23 cellular contexts compared by ENCODE assay signal in genomic region chrX:97322401-97322800, GRCh38.
"Had no signal": no experiment of that assay in that cellular context is flagged by ENCODE, and none has a peak within 500 bp of the region (broad histone marks: within the 10 kb centered on the region; RNA-seq: fewer than 3 reads in every experiment).

No MANE protein-coding gene starts in this region.

- H3K9me3 ChIP-seq: prostate gland, tibial artery had no signal

- H3K27me3 ChIP-seq: hepatocyte, tibial artery had no signal

- H3K9me3 Mint-ChIP-seq: activated CD4-positive, alpha-beta T cell treated with anti-CD3 and anti-CD28 coated beads, Interleukin-2, amount 10 ng/mL, durations not matched to agents 7 days and 5 days; activated CD8-positive, alpha-beta T cell treated with anti-CD3 and anti-CD28 coated beads for 36 hours; immature natural killer cell; memory B cell; natural killer cell treated with Interleukin-12 subunit alpha and Interleukin-12 subunit beta and Interleukin-15 and Interleukin-18, amount 100 ng/mL, for 72 hours; stimulated activated naive CD8-positive, alpha-beta T cell treated with anti-CD3 and anti-CD28 coated beads, Interleukin-15, Interleukin-2, amounts not matched to agents 100 ng/mL and 50 ng/mL, for 24 hours; T-cell; T-helper 2 cell treated with Interferon-gamma antibody and Interleukin-4, amounts not matched to agents 5 μg/mL and 100 μg/mL, for 36 hours had no signal

- H3K79me2 ChIP-seq: hepatocyte had no signal

- ATAC-seq: activated CD8-positive, alpha-beta memory T cell treated with anti-CD3 and anti-CD28 coated beads, Interleukin-2, amount 10 ng/mL, durations not matched to agents 7 days and 5 days; activated CD8-positive, alpha-beta T cell treated with anti-CD3 and anti-CD28 coated beads for 36 hours; left ventricle myocardium superior; natural killer cell treated with Interleukin-12 subunit alpha and Interleukin-12 subunit beta and Interleukin-15 and Interleukin-18, amount 100 ng/mL, for 72 hours; right cardiac atrium; T-cell had no signal

- H3K36me3 ChIP-seq: prostate gland, tibial artery, WERI-Rb-1 had no signal

- DNase-seq: activated CD4-positive, alpha-beta T cell treated with anti-CD3 and anti-CD28 coated beads, Interleukin-2, amount 10 ng/mL, durations not matched to agents 7 days and 5 days; activated CD4-positive, CD25-positive, alpha-beta regulatory T cell treated with anti-CD3 and anti-CD28 coated beads, Interleukin-2, amount 50 U/mL, for 72 hours; activated CD8-positive, alpha-beta memory T cell treated with anti-CD3 and anti-CD28 coated beads, Interleukin-2, amount 10 ng/mL, durations not matched to agents 7 days and 5 days; activated CD8-positive, alpha-beta T cell treated with anti-CD3 and anti-CD28 coated beads for 36 hours; cerebellar nuclear complex; effector CD4-positive, alpha-beta T cell; foreskin melanocyte; immature natural killer cell; kidney glomerular epithelial cell; left ventricle myocardium superior; right cardiac atrium; stimulated activated CD4-positive, alpha-beta T cell treated with anti-CD3 and anti-CD28 coated beads, Interleukin-12 subunit alpha, Interleukin-12 subunit beta, amount 100 ng/mL, for 4 hours; substantia nigra; T-cell; tibial artery; WERI-Rb-1 had no signal

- H3K4me3 Mint-ChIP-seq: activated CD4-positive, alpha-beta T cell treated with anti-CD3 and anti-CD28 coated beads, Interleukin-2, amount 10 ng/mL, durations not matched to agents 7 days and 5 days; activated CD8-positive, alpha-beta memory T cell treated with anti-CD3 and anti-CD28 coated beads, Interleukin-2, amount 10 ng/mL, durations not matched to agents 7 days and 5 days; activated CD8-positive, alpha-beta T cell treated with anti-CD3 and anti-CD28 coated beads for 36 hours; activated naive CD8-positive, alpha-beta T cell; immature natural killer cell; memory B cell; natural killer cell treated with Interleukin-12 subunit alpha and Interleukin-12 subunit beta and Interleukin-15 and Interleukin-18, amount 100 ng/mL, for 72 hours; stimulated activated naive CD8-positive, alpha-beta T cell treated with anti-CD3 and anti-CD28 coated beads, Interleukin-15, Interleukin-2, amounts not matched to agents 100 ng/mL and 50 ng/mL, for 24 hours; T-cell; T-helper 2 cell treated with Interferon-gamma antibody and Interleukin-4, amounts not matched to agents 5 μg/mL and 100 μg/mL, for 36 hours had no signal

- H3K36me3 Mint-ChIP-seq: activated CD8-positive, alpha-beta memory T cell treated with anti-CD3 and anti-CD28 coated beads, Interleukin-2, amount 10 ng/mL, durations not matched to agents 7 days and 5 days; memory B cell; natural killer cell treated with Interleukin-12 subunit alpha and Interleukin-12 subunit beta and Interleukin-15 and Interleukin-18, amount 100 ng/mL, for 72 hours had no signal

- H3K27me3 Mint-ChIP-seq: activated CD4-positive, alpha-beta T cell treated with anti-CD3 and anti-CD28 coated beads, Interleukin-2, amount 10 ng/mL, durations not matched to agents 7 days and 5 days; activated CD8-positive, alpha-beta memory T cell treated with anti-CD3 and anti-CD28 coated beads, Interleukin-2, amount 10 ng/mL, durations not matched to agents 7 days and 5 days; activated CD8-positive, alpha-beta T cell treated with anti-CD3 and anti-CD28 coated beads for 36 hours; activated naive CD8-positive, alpha-beta T cell; memory B cell; natural killer cell treated with Interleukin-12 subunit alpha and Interleukin-12 subunit beta and Interleukin-15 and Interleukin-18, amount 100 ng/mL, for 72 hours; stimulated activated naive CD8-positive, alpha-beta T cell treated with anti-CD3 and anti-CD28 coated beads, Interleukin-15, Interleukin-2, amounts not matched to agents 100 ng/mL and 50 ng/mL, for 24 hours; T-cell had no signal

- H3K27ac Mint-ChIP-seq: activated CD4-positive, alpha-beta T cell treated with anti-CD3 and anti-CD28 coated beads, Interleukin-2, amount 10 ng/mL, durations not matched to agents 7 days and 5 days; activated CD8-positive, alpha-beta memory T cell treated with anti-CD3 and anti-CD28 coated beads, Interleukin-2, amount 10 ng/mL, durations not matched to agents 7 days and 5 days; activated CD8-positive, alpha-beta T cell treated with anti-CD3 and anti-CD28 coated beads for 36 hours; activated naive CD8-positive, alpha-beta T cell; immature natural killer cell; memory B cell; natural killer cell treated with Interleukin-12 subunit alpha and Interleukin-12 subunit beta and Interleukin-15 and Interleukin-18, amount 100 ng/mL, for 72 hours; stimulated activated naive CD8-positive, alpha-beta T cell treated with anti-CD3 and anti-CD28 coated beads, Interleukin-15, Interleukin-2, amounts not matched to agents 100 ng/mL and 50 ng/mL, for 24 hours; T-cell; T-helper 2 cell treated with Interferon-gamma antibody and Interleukin-4, amounts not matched to agents 5 μg/mL and 100 μg/mL, for 36 hours had no signal

- H3K4me1 Mint-ChIP-seq: activated CD4-positive, alpha-beta T cell treated with anti-CD3 and anti-CD28 coated beads, Interleukin-2, amount 10 ng/mL, durations not matched to agents 7 days and 5 days; immature natural killer cell; T-cell had no signal

- H3K4me1 ChIP-seq: prostate gland, tibial artery had no signal

- H2AFZ ChIP-seq: hepatocyte had no signal

- H3K27ac ChIP-seq: hepatocyte, prostate gland, tibial artery, WERI-Rb-1 had no signal

- H3K4me2 ChIP-seq: hepatocyte had no signal

- H3K4me3 ChIP-seq: hepatocyte, prostate gland, tibial artery had no signal
